8 cellular contexts compared by ENCODE assay signal in genomic region chr19:5891938-5892771, GRCh38. TPM values are rescaled to one million over a fixed set of nuclear protein-coding genes. Genes with fewer than 3 reads are reported as not detected.
A peak's percentile ranks its signal among the peaks of the same experiment; 100 is the strongest.
DNase-seq lines count a peak whose midpoint lies in the region; ATAC-seq and TF ChIP-seq lines count a peak whose summit lies in the region.

No MANE protein-coding gene starts in this region.

- peak; percentile 66 for ATAC-seq in activated CD8-positive, alpha-beta T cell treated with anti-CD3 and anti-CD28 coated beads for 36 hours
- peak; percentile 43 to 54 for ATAC-seq in left cardiac atrium
- no peak for ATAC-seq in HG02642 (IDR thresholded peaks at IDR 0.05; ENCODE audit: poor library complexity, unreplicated experiment)
- no peak for ATAC-seq in HG03378 (IDR thresholded peaks at IDR 0.05; ENCODE audit: unreplicated experiment)

- H3K4me1 ChIP-seq in GM23248 (ENCODE audit: insufficient read depth): no peaks in the 10 kb centered on the region
- H3K4me1 ChIP-seq in spleen: peaks cover 0 to 46% (median 30%) of the 10 kb centered on the region in 6 donors

- intact Hi-C loops in activated CD8-positive, alpha-beta T cell treated with anti-CD3 and anti-CD28 coated beads for 36 hours (cut with micrococcal nuclease): no loop called here
- intact Hi-C loops in left cardiac atrium (cut with DNase I) (loop anchor here (5.0 kb wide), 2 partner anchors 65 to 90 kb away; no protein-coding TSS in a partner anchor), spleen (cut with DNase I; ENCODE audit: low total_unique reads) (loop anchor here (5.0 kb wide), 1 partner anchor 90 kb away; no protein-coding TSS in a partner anchor)

- peak; percentile 91 for TF ChIP-seq CTCF in BJ (IDR thresholded peaks at IDR 0.05; ENCODE audit: insufficient read depth, low read depth, low read length)
- TF ChIP-seq CTCF in activated CD8-positive, alpha-beta T cell treated with anti-CD3 and anti-CD28 coated beads for 36 hours (IDR thresholded peaks at IDR 0.05): peak; percentile 59
- TF ChIP-seq CTCF in spleen (IDR thresholded peaks at IDR 0.05 in 8 of 11, conservative IDR thresholded peaks at IDR 0.05 in 3 of 11): peak in 8 of 11 experiments; percentile 26 to 74 (median 56)

- in situ Hi-C loops in GM23248 (cut with MboI): loop anchor here (5.0 kb wide), 1 partner anchor 90 kb away; no protein-coding TSS in a partner anchor

- no peak overlapping the region for H3K4me3 Mint-ChIP-seq in activated CD8-positive, alpha-beta T cell treated with anti-CD3 and anti-CD28 coated beads for 36 hours

- no peaks in the 10 kb centered on the region for H3K79me2 ChIP-seq in GM23248 (ENCODE audit: insufficient read depth)

- H3K36me3 ChIP-seq in BJ (ENCODE audit: control insufficient read depth, insufficient read depth, low read length) (peaks cover 16% of the 10 kb centered on the region), GM23248 (ENCODE audit: low read depth) (no peaks in the 10 kb centered on the region), spleen (peaks cover 0 to 34% (median 29%) of the 10 kb centered on the region in 6 donors)

- WGBS in GM23248 (ENCODE audit: low coverage in 1 of 2, low lambda C conversion rate in 2 of 2, missing lambda C conversion rate in 2 of 2), 2 experiments: 11 to 12% methylated on average over 34 to 43 of the region's 48 CpGs
- 12 to 21% (median 19%) methylated on average over 31 to 48 of the region's 48 CpGs for WGBS in spleen, 5 donors

- H3K27me3 Mint-ChIP-seq in activated CD8-positive, alpha-beta T cell treated with anti-CD3 and anti-CD28 coated beads for 36 hours: no peaks in the 10 kb centered on the region

- CTCF ChIA-PET in BJ (lab: Yijun Ruan, JAX): interaction anchor here (0.7 to 5.0 kb wide), 13 partner anchors 9 to 97 kb away, joined by 3 to 80 read pairs (median 4); partner anchors contain the start of genes NDUFA11, NRTN and VMAC
- CTCF ChIA-PET in activated CD8-positive, alpha-beta T cell treated with anti-CD3 and anti-CD28 coated beads for 36 hours (lab: Charles Lee): interaction anchor here (4.1 kb wide), 1 partner anchor 88 kb away, joined by 43 read pairs; the partner anchor contains the start of gene NRTN

- no peaks in the 10 kb centered on the region for H3K4me1 Mint-ChIP-seq in activated CD8-positive, alpha-beta T cell treated with anti-CD3 and anti-CD28 coated beads for 36 hours (ENCODE audit: low read depth)

- H3K27ac Mint-ChIP-seq in activated CD8-positive, alpha-beta T cell treated with anti-CD3 and anti-CD28 coated beads for 36 hours: no peak overlapping the region

- no peak overlapping the region for H3K9ac ChIP-seq in GM23248

- H3K27me3 ChIP-seq in BJ (ENCODE audit: control insufficient read depth, insufficient read depth, low read length) (no peaks in the 10 kb centered on the region), GM23248 (replicated peaks; ENCODE audit: insufficient read depth) (no peaks in the 10 kb centered on the region), spleen (replicated peaks in 1 of 7) (peaks cover 0 to 40% (median 17%) of the 10 kb centered on the region in 7 donors)

- H3K27ac ChIP-seq in GM23248: no peak overlapping the region
- no peak overlapping the region for H3K27ac ChIP-seq in spleen

- no peak overlapping the region for H3K4me3 ChIP-seq in BJ (ENCODE audit: low read depth, low read length)
- H3K4me3 ChIP-seq in GM23248: no peak overlapping the region
- no peak overlapping the region for H3K4me3 ChIP-seq in spleen

- H3K36me3 Mint-ChIP-seq in activated CD8-positive, alpha-beta T cell treated with anti-CD3 and anti-CD28 coated beads for 36 hours (ENCODE audit: low read depth): no peaks in the 10 kb centered on the region

- H4K20me1 ChIP-seq in GM23248 (ENCODE audit: insufficient read depth): no peaks in the 10 kb centered on the region

- no peaks in the 10 kb centered on the region for H3K9me2 ChIP-seq in GM23248 (ENCODE audit: insufficient read depth)

- H3K4me2 ChIP-seq in GM23248 (ENCODE audit: unreplicated experiment): no peak overlapping the region

- H3K9me3 ChIP-seq in GM23248 (ENCODE audit: low read depth) (no peaks in the 10 kb centered on the region), spleen (no peaks in the 10 kb centered on the region)

- POLR2A ChIA-PET in BJ (lab: Charles Lee): no interaction called here
- POLR2A ChIA-PET in activated CD8-positive, alpha-beta T cell treated with anti-CD3 and anti-CD28 coated beads for 36 hours (lab: Charles Lee): interaction anchor here (1.1 to 3.8 kb wide), 3 partner anchors 11 to 64 kb away, joined by 4 to 18 read pairs (median 4); partner anchors contain the start of genes NDUFA11 and VMAC

- no peaks in the 10 kb centered on the region for H3F3A ChIP-seq in GM23248 (ENCODE audit: insufficient read depth)

- no peaks in the 10 kb centered on the region for H3K9me3 Mint-ChIP-seq in activated CD8-positive, alpha-beta T cell treated with anti-CD3 and anti-CD28 coated beads for 36 hours

- no peak overlapping the region for H2AFZ ChIP-seq in GM23248

- DNase-seq in BJ (ENCODE audit: low read depth) (no peak), GM23248 (peak; percentile 67), left cardiac atrium (peak; percentile 64), spleen (no peak), epidermal melanocyte (ENCODE audit: insufficient read length, low spot score) (no peak)
- peak; percentile 34 for DNase-seq in activated CD8-positive, alpha-beta T cell treated with anti-CD3 and anti-CD28 coated beads for 36 hours

- no peak for TF ChIP-seq POLR2A in spleen (IDR thresholded peaks at IDR 0.05)

RNA-seq across cellular contexts. Expression of gene NDUFA11, which starts 11.4 kb away (rescaled TPM):
- polyA plus RNA-seq in BJ (2011; rRNA removed) (242 and 351 TPM in 2 replicates), GM23248 (2016; fragmentation: Nextera tagmentation; extraction: Ambion mirVana) (585 and 588 TPM in 2 replicates), spleen (100 to 1,000 TPM; 252 to 377 (median 345) TPM)
- 25.9 and 41.6 TPM in 2 replicates for polyA minus RNA-seq in BJ (2011; rRNA and poly(A)+ RNA removed)
- 215 and 231 TPM in 2 replicates for total RNA-seq in GM23248 (2014; rRNA removed; shearing (Covaris generic))
- 100 to 1,000 TPM; 233 to 237 TPM for total RNA-seq in activated CD8-positive, alpha-beta T cell treated with anti-CD3 and anti-CD28 coated beads for 36 hours
- total RNA-seq in left cardiac atrium (100 to 1,000 TPM; 503 to 537 TPM), spleen (100 to 1,000 TPM in 6 of 7 donors, 10 to 100 TPM in 1; 83.8 to 156 (median 116) TPM)

RNA-seq across cellular contexts. Expression of gene VMAC, which starts 12.5 kb away (rescaled TPM):
- polyA plus RNA-seq in BJ (2011; rRNA removed): 3.3 and 4.2 TPM in 2 replicates
- 1.4 and 1.6 TPM in 2 replicates for polyA minus RNA-seq in BJ (2011; rRNA and poly(A)+ RNA removed)
- 3.8 and 4.4 TPM in 2 replicates for total RNA-seq in GM23248 (2014; rRNA removed; shearing (Covaris generic))
- polyA plus RNA-seq in GM23248 (2016; fragmentation: Nextera tagmentation; extraction: Ambion mirVana): 1.8 and 2.1 TPM in 2 replicates
- total RNA-seq in activated CD8-positive, alpha-beta T cell treated with anti-CD3 and anti-CD28 coated beads for 36 hours: 1 to 10 TPM; 1.2 to 2.5 TPM
- 1 to 10 TPM; 1.9 to 3.3 TPM for total RNA-seq in left cardiac atrium
- 10 to 100 TPM in 6 of 7 donors, 1 to 10 TPM in 1; 8.5 to 15.9 (median 12.5) TPM for total RNA-seq in spleen
- polyA plus RNA-seq in spleen: 1 to 10 TPM; 2.1 to 9.6 (median 3.3) TPM

RNA-seq across cellular contexts. Expression of gene FUT5, which starts 21.8 kb away (rescaled TPM):
- polyA plus RNA-seq in BJ (2011; rRNA removed): not detected in 2 replicates
- polyA minus RNA-seq in BJ (2011; rRNA and poly(A)+ RNA removed): not detected in 2 replicates
- total RNA-seq in GM23248 (2014; rRNA removed; shearing (Covaris generic)): not detected in 2 replicates
- polyA plus RNA-seq in GM23248 (2016; fragmentation: Nextera tagmentation; extraction: Ambion mirVana): not detected in 2 replicates
- not detected for total RNA-seq in activated CD8-positive, alpha-beta T cell treated with anti-CD3 and anti-CD28 coated beads for 36 hours
- not detected for total RNA-seq in left cardiac atrium
- not detected for total RNA-seq in spleen
- not detected for polyA plus RNA-seq in spleen

RNA-seq across cellular contexts. Expression of gene CAPS, which starts 21.9 kb away (rescaled TPM):
- polyA plus RNA-seq in BJ (2011; rRNA removed): 4.3 and 5.6 TPM in 2 replicates
- 1.1 and 1.9 TPM in 2 replicates for polyA minus RNA-seq in BJ (2011; rRNA and poly(A)+ RNA removed)
- total RNA-seq in GM23248 (2014; rRNA removed; shearing (Covaris generic)): 5.1 and 16.1 TPM in 2 replicates
- 6.7 and 7.0 TPM in 2 replicates for polyA plus RNA-seq in GM23248 (2016; fragmentation: Nextera tagmentation; extraction: Ambion mirVana)
- total RNA-seq in activated CD8-positive, alpha-beta T cell treated with anti-CD3 and anti-CD28 coated beads for 36 hours: 1 to 10 TPM; 2.1 to 2.8 TPM
- total RNA-seq in left cardiac atrium: 1 to 10 TPM; 6.6 to 6.9 TPM
- total RNA-seq in spleen: 10 to 100 TPM; 14.7 to 20.7 (median 17.6) TPM
- polyA plus RNA-seq in spleen: 10 to 100 TPM; 23.7 to 61.8 (median 51.3) TPM

RNA-seq across cellular contexts. Expression of gene FUT3, which starts 40.9 kb away (rescaled TPM):
- polyA plus RNA-seq in BJ (2011; rRNA removed) (not detected in 2 replicates), GM23248 (2016; fragmentation: Nextera tagmentation; extraction: Ambion mirVana) (not detected in 2 replicates), spleen (under 1 TPM in 2 of 3 donors, not detected in 1; 0.06 to 0.12 TPM)
- polyA minus RNA-seq in BJ (2011; rRNA and poly(A)+ RNA removed): not detected in 2 replicates
- not detected in 2 replicates for total RNA-seq in GM23248 (2014; rRNA removed; shearing (Covaris generic))
- not detected for total RNA-seq in activated CD8-positive, alpha-beta T cell treated with anti-CD3 and anti-CD28 coated beads for 36 hours
- total RNA-seq in left cardiac atrium (not detected), spleen (not detected)

Comparison
In these comparisons a context has a peak if more than half of its experiments do, and no peak if none do; other contexts are left out.
1. DNase-seq: peak in GM23248 (single experiment), activated CD8-positive, alpha-beta T cell treated with anti-CD3 and anti-CD28 coated beads for 36 hours (single experiment) and left cardiac atrium (single experiment); none in BJ (single experiment), spleen (single experiment) and epidermal melanocyte (single experiment).
2. ATAC-seq: peak in activated CD8-positive, alpha-beta T cell treated with anti-CD3 and anti-CD28 coated beads for 36 hours (single experiment) and left cardiac atrium (2 of 2); none in HG02642 (single experiment) and HG03378 (single experiment).
3. Peak in every context shown above with its lines, with median percentiles within 50 percentile points of each other: CTCF ChIP-seq.